In genomic region chr16:22071352-22071923, GRCh38 we compare ENCODE assay signal across 20 cellular contexts. TPM values are rescaled to one million over a fixed set of nuclear protein-coding genes. Genes with fewer than 3 reads are reported as not detected.
DNase-seq lines count a peak whose midpoint lies in the region; FAIRE-seq and TF ChIP-seq lines count a peak whose summit lies in the region.
"Had no signal": no experiment of that assay in that cellular context is flagged by ENCODE, and none has a peak within 500 bp of the region (broad histone marks: within the 10 kb centered on the region; RNA-seq: fewer than 3 reads in every experiment).

No MANE protein-coding gene starts in this region.

- no peak for FAIRE-seq in HTR-8/SVneo (lab: Jason Lieb, UNC)
- FAIRE-seq: K562 had no signal

- CTCF ChIA-PET in MCF 10A (lab: Yijun Ruan, JAX): interaction anchor here (0.8 to 3.7 kb wide), 16 partner anchors 9 to 117 kb away, joined by 3 to 25 read pairs (median 5); partner anchors contain the start of genes MOSMO and PDZD9

- TF ChIP-seq POLR2A in breast epithelium (IDR thresholded peaks at IDR 0.05): no peak

- POLR2A ChIA-PET in MCF 10A (lab: Yijun Ruan, JAX): interaction anchor here (1.0 to 2.6 kb wide), 14 partner anchors 11 to 226 kb away, joined by 3 to 22 read pairs (median 5); partner anchors contain the start of genes MOSMO, POLR3E and UQCRC2

- H3K4me3 Mint-ChIP-seq in MCF 10A (ENCODE audit: unreplicated experiment): no peak overlapping the region
- H3K4me3 Mint-ChIP-seq: CD4-positive, alpha-beta memory T cell had no signal

- H3K36me3 Mint-ChIP-seq in MCF 10A (ENCODE audit: insufficient read depth, unreplicated experiment): peaks cover 1% of the 10 kb centered on the region

- H3K4me1 ChIP-seq in breast epithelium: no peaks in the 10 kb centered on the region

- H3K4me1 Mint-ChIP-seq in MCF 10A (ENCODE audit: insufficient read depth, unreplicated experiment): no peaks in the 10 kb centered on the region

- H3K27ac Mint-ChIP-seq in MCF 10A (ENCODE audit: low read depth, unreplicated experiment): no peak overlapping the region
- H3K27ac Mint-ChIP-seq: CD4-positive, alpha-beta memory T cell had no signal

- H3K4me3 ChIP-seq in breast epithelium (peak overlapping the region in 1 of 3 donors; percentile 39), cardiac fibroblast (replicated peaks in 1 of 2; ENCODE audit: low read depth in 2 of 2, low read length in 2 of 2) (peak overlapping the region in 1 of 2 donors; percentile 3)
- H3K4me3 ChIP-seq: K562, SJSA1, skin epidermis, upper lobe of left lung had no signal

- no peaks in the 10 kb centered on the region for H3K9me3 ChIP-seq in breast epithelium
- H3K9me3 ChIP-seq: esophagus muscularis mucosa, upper lobe of left lung had no signal

- H3K9me3 Mint-ChIP-seq in MCF 10A (ENCODE audit: unreplicated experiment): no peaks in the 10 kb centered on the region

- H3K27me3 ChIP-seq in breast epithelium: no peaks in the 10 kb centered on the region
- H3K27me3 ChIP-seq: esophagus muscularis mucosa, SJSA1, upper lobe of left lung had no signal

- H3K27me3 Mint-ChIP-seq in MCF 10A (ENCODE audit: insufficient read depth, unreplicated experiment): no peaks in the 10 kb centered on the region
- H3K27me3 Mint-ChIP-seq: CD4-positive, alpha-beta memory T cell had no signal

- BruUV-seq in MCF 10A (replicated peaks; lab: Mats Ljungman, UMichigan): no TSS peak

- TF ChIP-seq CTCF in breast epithelium (IDR thresholded peaks at IDR 0.05) (no peak), MCF 10A (IDR thresholded peaks at IDR 0.05; ENCODE audit: unreplicated experiment) (no peak), cardiac fibroblast (IDR thresholded peaks at IDR 0.05; ENCODE audit: low read depth, low read length) (no peak)

- DNase-seq in breast epithelium (ENCODE audit: low spot score in 2 of 2) (no peak), MCF 10A (ENCODE audit: unreplicated experiment) (no peak), cardiac fibroblast (ENCODE audit: low read depth in 2 of 2) (peak; percentile 16 to 43), lung microvascular endothelial cell (ENCODE audit: low read depth in 2 of 2) (peak; percentile 28 to 63), SIG-M5 (lab: John Stamatoyannopoulos, UW) (no peak), HTR-8/SVneo (ENCODE audit: insufficient read length, low spot score) (no peak), hepatic stellate cell (ENCODE audit: low spot score) (no peak), retina (no peak)
- DNase-seq: activated CD4-positive, CD25-positive, alpha-beta regulatory T cell treated with anti-CD3 and anti-CD28 coated beads, Interleukin-2, amount 50 U/mL, for 72 hours; activated effector memory CD4-positive, alpha-beta T cell treated with Interleukin-2 at 50 U/mL for 16 hours; CD4-positive, alpha-beta memory T cell; cortex of kidney; NCI-H2227 treated with DMSO at 0.1 percent for 48 hours; occipital lobe; T-helper 9 cell; upper lobe of left lung had no signal

- H3K36me3 ChIP-seq in breast epithelium: no peaks in the 10 kb centered on the region

- intact Hi-C loops in breast epithelium (cut with DNase I; ENCODE audit: low total_unique reads) (no loop called here), MCF 10A (cut with micrococcal nuclease) (no loop called here)

- peak overlapping the region; percentile 20 to 42 for H3K27ac ChIP-seq in breast epithelium
- H3K27ac ChIP-seq: SJSA1 had no signal

RNA-seq across cellular contexts. Expression of gene VWA3A, which starts 20.9 kb away (rescaled TPM):
- total RNA-seq in breast epithelium (1 to 10 TPM in 1 of 3 donors, under 1 TPM in 1, not detected in 1; 0.29 to 2.3 TPM), MCF 10A (2022) (0.12 TPM in 1 of 2 replicates, not detected in the other), lung microvascular endothelial cell (not detected in 2 replicates)
- total RNA-seq: K562, SJSA1 had no signal

Comparison
In these comparisons a context has a peak if more than half of its experiments do, and no peak if none do; other contexts are left out.
1. DNase-seq: peak in cardiac fibroblast (2 of 2) and lung microvascular endothelial cell (2 of 2); none in breast epithelium (0 of 2), MCF 10A (single experiment), SIG-M5 (single experiment), HTR-8/SVneo (single experiment), hepatic stellate cell (single experiment) and retina (single experiment).